18 cellular contexts compared by ENCODE assay signal in genomic region chr19:30593358-30593757, GRCh38.
A peak's percentile ranks its signal among the peaks of the same experiment; 100 is the strongest.
DNase-seq lines count a peak whose midpoint lies in the region; ATAC-seq and TF ChIP-seq lines count a peak whose summit lies in the region.
"Had no signal": no experiment of that assay in that cellular context is flagged by ENCODE, and none has a peak within 500 bp of the region (broad histone marks: within the 10 kb centered on the region; RNA-seq: fewer than 3 reads in every experiment).

No MANE protein-coding gene starts in this region.

- DNase-seq in right cardiac atrium (peak in 2 of 3 donors; percentile 61 to 64), left cardiac atrium (no peak), esophagus squamous epithelium (lab: John Stamatoyannopoulos, UW) (no peak), pons (ENCODE audit: low spot score) (peak; percentile 12), HK-2 (ENCODE audit: unreplicated experiment) (no peak), OCI-M1 (lab: John Stamatoyannopoulos, UW) (no peak), NCI-H2227 treated with DMSO at 0.1 percent for 48 hours (lab: John Stamatoyannopoulos, UW) (no peak)
- DNase-seq: AML-193, DMS 273 treated with DMSO at 0.1 percent for 48 hours, EL, H7, NCI-H1092, NCI-H146, NCI-H2081 treated with DMSO at 0.1 percent for 48 hours, NCI-H226, NCI-H69, RPMI8226 had no signal

- no peak for TF ChIP-seq CTCF in esophagus squamous epithelium (IDR thresholded peaks at IDR 0.05)

- H3K36me3 ChIP-seq in esophagus squamous epithelium: no peaks in the 10 kb centered on the region
- H3K36me3 ChIP-seq: SJSA1 had no signal

- WGBS in right cardiac atrium: 66% methylated on average over 5 of the region's 5 CpGs
- 22 to 24% methylated on average over 2 to 5 of the region's 5 CpGs for WGBS in esophagus squamous epithelium, 2 donors

- intact Hi-C loops in right cardiac atrium (cut with DNase I): no loop called here
- intact Hi-C loops in left cardiac atrium (cut with DNase I): no loop called here
- intact Hi-C loops in esophagus squamous epithelium (cut with DNase I): no loop called here

- H3K4me1 ChIP-seq in right cardiac atrium (ENCODE audit: control insufficient read depth, insufficient read depth, low read length) (peaks cover 8% of the 10 kb centered on the region), esophagus squamous epithelium (peaks cover 0 to 29% (median 6%) of the 10 kb centered on the region in 3 donors)
- H3K4me1 ChIP-seq: SJSA1 had no signal

- no peak for TF ChIP-seq POLR2A in esophagus squamous epithelium (IDR thresholded peaks at IDR 0.05)

- ATAC-seq in right cardiac atrium: no peak
- ATAC-seq in left cardiac atrium: no peak

- H3K9me3 ChIP-seq in right cardiac atrium (ENCODE audit: control insufficient read depth, low read length): no peaks in the 10 kb centered on the region
- H3K9me3 ChIP-seq in esophagus squamous epithelium: no peaks in the 10 kb centered on the region
- H3K9me3 ChIP-seq: SJSA1 had no signal

- H3K27ac ChIP-seq in right cardiac atrium (ENCODE audit: low read length): no peak overlapping the region
- peak overlapping the region in 3 of 4 donors; percentile 38 to 43 (median 42) for H3K27ac ChIP-seq in esophagus squamous epithelium
- H3K27ac ChIP-seq: SJSA1 had no signal

- H3K4me3 ChIP-seq in right cardiac atrium (ENCODE audit: low read length) (no peak overlapping the region), esophagus squamous epithelium (no peak overlapping the region)
- H3K4me3 ChIP-seq: SJSA1 had no signal

- no peaks in the 10 kb centered on the region for H3K27me3 ChIP-seq in right cardiac atrium (ENCODE audit: control insufficient read depth, insufficient read depth)
- H3K27me3 ChIP-seq in esophagus squamous epithelium: peaks cover 0 to 4% (median 0%) of the 10 kb centered on the region in 4 donors
- H3K27me3 ChIP-seq: SJSA1 had no signal

Comparison
In these comparisons a context has a peak if more than half of its experiments do, and no peak if none do; other contexts are left out.
1. DNase-seq: peak in right cardiac atrium (2 of 3) and pons (single experiment); none in left cardiac atrium (single experiment), esophagus squamous epithelium (single experiment), HK-2 (single experiment), OCI-M1 (single experiment) and NCI-H2227 treated with DMSO at 0.1 percent for 48 hours (single experiment).